16 cellular contexts compared by ENCODE assay signal in genomic region chr15:74610302-74610951, GRCh38. TPM values are rescaled to one million over a fixed set of nuclear protein-coding genes. Genes with fewer than 3 reads are reported as not detected.
A peak's percentile ranks its signal among the peaks of the same experiment; 100 is the strongest.
DNase-seq lines count a peak whose midpoint lies in the region; ATAC-seq, FAIRE-seq and TF ChIP-seq lines count a peak whose summit lies in the region.
"Had no signal": no experiment of that assay in that cellular context is flagged by ENCODE, and none has a peak within 500 bp of the region (broad histone marks: within the 10 kb centered on the region; RNA-seq: fewer than 3 reads in every experiment).

No MANE protein-coding gene starts in this region.

- TF ChIP-seq EP300 in H1 (IDR thresholded peaks at IDR 0.05; ENCODE audit: borderline replicate concordance in 1 of 2, low read depth in 2 of 2, low read length in 2 of 2), result no peak

- no peaks in the 10 kb centered on the region; the same call in 2 of the 3 replicates for H3K4me1 Mint-ChIP-seq in GM23338

- H2BK5ac ChIP-seq in H1 (ENCODE audit: low read depth, low read length) (no peak overlapping the region), mesenchymal stem cell (ENCODE audit: low read depth, low read length, poor library complexity, severe bottlenecking) (no peak overlapping the region)

- H3K27me3 Mint-ChIP-seq in GM23338 (ENCODE audit: insufficient read depth, low read depth, poor library complexity), result peaks cover 16% of the 10 kb centered on the region
- H3K27me3 Mint-ChIP-seq: activated CD8-positive, alpha-beta memory T cell treated with anti-CD3 and anti-CD28 coated beads, Interleukin-2, amount 10 ng/mL, durations not matched to agents 7 days and 5 days had no signal

- no peaks in the 10 kb centered on the region; the same call in 1 of the 2 replicates for H3F3A ChIP-seq in GM23338 (replicated peaks; ENCODE audit: low read depth)

- H4K91ac ChIP-seq in H1 (replicated peaks; ENCODE audit: insufficient read length, low read length) (no peak overlapping the region), mesenchymal stem cell (ENCODE audit: low read length) (no peak overlapping the region)

- no peak overlapping the region for H3K23ac ChIP-seq in H1 (ENCODE audit: insufficient read length)
- H3K23ac ChIP-seq in mesenchymal stem cell (ENCODE audit: low read length in 2 of 2), result no peak overlapping the region

- CTCF ChIA-PET in H1 (lab: Charles Lee; ENCODE audit: partially characterized antibody), result interaction anchor here (1.2 to 37.5 kb wide), 5 partner anchors 9 to 236 kb away, joined by 4 to 1439 read pairs (median 7); partner anchors contain the start of genes CSK and CYP1A2

- H3K4me2 ChIP-seq in GM23338 (no peak overlapping the region), H1 (ENCODE audit: insufficient read depth in 1 of 2, low read depth in 2 of 2, low read length in 2 of 2) (no peak overlapping the region), mesenchymal stem cell (ENCODE audit: low read length, poor library complexity, severe bottlenecking) (no peak overlapping the region)

- FAIRE-seq in H1 (lab: Jason Lieb, UNC), result no peak

- H3K27me3 ChIP-seq in GM23338 (ENCODE audit: insufficient read depth) (peaks cover 13% of the 10 kb centered on the region; the same call in 1 of the 2 replicates), H1 (replicated peaks in 1 of 4; ENCODE audit: control insufficient read depth in 3 of 4, extremely low read depth in 1 of 4, insufficient read depth in 3 of 4, low read length in 3 of 4) (peaks cover 0 to 18% (median 11%) of the 10 kb centered on the region in 4 experiments; a peak in 5 of 7 replicates), mesenchymal stem cell (ENCODE audit: control insufficient read depth in 1 of 2, insufficient read depth in 1 of 2, low read length in 2 of 2) (peaks cover 49 to 57% of the 10 kb centered on the region in 2 experiments)
- H3K27me3 ChIP-seq: adrenal gland, ovary had no signal

- H3K23me2 ChIP-seq in H1 (ENCODE audit: low read depth, low read length), result peaks cover 9% of the 10 kb centered on the region; the same call in 1 of the 2 replicates

- H2AFZ ChIP-seq in GM23338, result no peak overlapping the region
- no peak overlapping the region for H2AFZ ChIP-seq in H1 (ENCODE audit: low read length)
- no peak overlapping the region for H2AFZ ChIP-seq in mesenchymal stem cell (ENCODE audit: low read depth, low read length)

- H4K20me1 ChIP-seq in GM23338 (replicated peaks; ENCODE audit: insufficient read depth) (no peaks in the 10 kb centered on the region; the same call in 1 of the 2 replicates), H1 (replicated peaks in 1 of 2; ENCODE audit: control insufficient read depth in 1 of 2, insufficient read depth in 2 of 2, low read length in 2 of 2) (no peaks in the 10 kb centered on the region)

- H3K27ac ChIP-seq in GM23338 (ENCODE audit: low read depth), result no peak overlapping the region
- H3K27ac ChIP-seq in H1 (ENCODE audit: low read depth, low read length), result no peak overlapping the region
- H3K27ac ChIP-seq in mesenchymal stem cell (ENCODE audit: low read length, poor library complexity, severe bottlenecking), result no peak overlapping the region
- H3K27ac ChIP-seq: adrenal gland, ovary, thoracic aorta had no signal

- H3K4me1 ChIP-seq in GM23338 (ENCODE audit: insufficient read depth) (no peaks in the 10 kb centered on the region), H1 (replicated peaks in 1 of 4; ENCODE audit: control insufficient read depth in 3 of 4, insufficient read depth in 4 of 4, low read length in 3 of 4) (no peaks in the 10 kb centered on the region; a peak in 2 of 7 replicates), mesenchymal stem cell (ENCODE audit: control insufficient read depth, insufficient read depth, low read depth, low read length) (peaks cover 3% of the 10 kb centered on the region)

- no peaks in the 10 kb centered on the region for H3K9me3 Mint-ChIP-seq in GM23338

- H3K18ac ChIP-seq in H1 (ENCODE audit: extremely low read depth, low read length) (no peak overlapping the region; the same call in 1 of the 2 replicates), mesenchymal stem cell (ENCODE audit: low read depth in 1 of 2, low read length in 2 of 2) (no peak overlapping the region)

- H3K79me2 ChIP-seq in GM23338 (replicated peaks; ENCODE audit: insufficient read depth), result no peaks in the 10 kb centered on the region
- H3K79me2 ChIP-seq in H1 (ENCODE audit: control insufficient read depth in 1 of 2, insufficient read depth in 2 of 2, low read length in 2 of 2), result no peaks in the 10 kb centered on the region

- H2AK5ac ChIP-seq in H1 (ENCODE audit: low read depth, low read length) (peak overlapping the region; percentile 28; the same call in 1 of the 2 replicates), mesenchymal stem cell (ENCODE audit: low read length, severe bottlenecking) (no peak overlapping the region)

- no peaks in the 10 kb centered on the region for H3K9me3 ChIP-seq in H1 (ENCODE audit: insufficient read depth in 2 of 2, low read depth in 1 of 2, low read length in 1 of 2)
- H3K9me3 ChIP-seq in mesenchymal stem cell (ENCODE audit: control insufficient read depth, low read length), result no peaks in the 10 kb centered on the region
- H3K9me3 ChIP-seq: adrenal gland, ovary, thoracic aorta had no signal

- H3K56ac ChIP-seq in H1 (replicated peaks; ENCODE audit: insufficient read length, low read depth, low read length), result no peak overlapping the region

- WGBS in H1 (ENCODE audit: extremely low coverage in 1 of 2, insufficient coverage in 1 of 2, insufficient read length in 1 of 2, insufficient replicate concordance in 2 of 2, low coverage in 1 of 2, low lambda C conversion rate in 2 of 2, missing lambda C conversion rate in 1 of 2), 2 experiments, result 89% methylated on average over 7 of the region's 7 CpGs; no CpG with 5 or more reads in 1 of the 2 experiments
- WGBS in mesenchymal stem cell, result 50% methylated on average over 7 of the region's 7 CpGs

- TF ChIP-seq RAD21 in H1 (IDR thresholded peaks at IDR 0.05 in 1 of 2, conservative IDR thresholded peaks at IDR 0.05 in 1 of 2; ENCODE audit: low read depth in 2 of 2, low read length in 2 of 2), result no peak

- ATAC-seq in GM23338, result peak; percentile 2; the same call in 1 of the 3 replicates
- ATAC-seq in GM18861 (IDR thresholded peaks at IDR 0.05; ENCODE audit: unreplicated experiment), result no peak
- ATAC-seq: activated CD4-positive, CD25-positive, alpha-beta regulatory T cell treated with anti-CD3 and anti-CD28 coated beads, Interleukin-2, amount 50 U/mL, for 24 hours; activated CD8-positive, alpha-beta memory T cell treated with anti-CD3 and anti-CD28 coated beads, Interleukin-2, amount 10 ng/mL, durations not matched to agents 7 days and 5 days had no signal

- H4K8ac ChIP-seq in H1 (ENCODE audit: extremely low read depth, insufficient read depth, low read length), result no peak overlapping the region; the same call in 1 of the 2 replicates
- H4K8ac ChIP-seq in mesenchymal stem cell (ENCODE audit: low read length), result peak overlapping the region; percentile 31

- H2BK12ac ChIP-seq in H1 (ENCODE audit: low read depth, low read length), result no peak overlapping the region
- H2BK12ac ChIP-seq in mesenchymal stem cell (ENCODE audit: low read length in 2 of 2), result no peak overlapping the region

- no peak overlapping the region for H3K27ac Mint-ChIP-seq in GM23338
- H3K27ac Mint-ChIP-seq: activated CD8-positive, alpha-beta memory T cell treated with anti-CD3 and anti-CD28 coated beads, Interleukin-2, amount 10 ng/mL, durations not matched to agents 7 days and 5 days had no signal

- no peak for TF ChIP-seq POLR2A in H1 (IDR thresholded peaks at IDR 0.05; ENCODE audit: control extremely low read depth in 1 of 2, low read depth in 2 of 2, low read length in 2 of 2)

- POLR2A ChIA-PET in H1 (lab: Charles Lee; ENCODE audit: partially characterized antibody), result interaction anchor here (0.6 to 10.0 kb wide), 5 partner anchors 9 to 110 kb away, joined by 3 to 122 read pairs (median 6); no protein-coding TSS in a partner anchor

- H3K4me3 Mint-ChIP-seq in GM23338, result no peak overlapping the region
- H3K4me3 Mint-ChIP-seq: activated CD8-positive, alpha-beta memory T cell treated with anti-CD3 and anti-CD28 coated beads, Interleukin-2, amount 10 ng/mL, durations not matched to agents 7 days and 5 days had no signal

- H3K4me3 ChIP-seq in GM23338 (no peak overlapping the region), H1 (ENCODE audit: extremely low read depth in 1 of 4, insufficient read depth in 2 of 4, low read depth in 3 of 4, low read length in 4 of 4) (no peak overlapping the region), mesenchymal stem cell (ENCODE audit: insufficient read depth in 1 of 2, low read depth in 1 of 2, low read length in 2 of 2) (no peak overlapping the region)
- H3K4me3 ChIP-seq: adrenal gland, ovary, thoracic aorta had no signal

- DNase-seq in GM23338 (ENCODE audit: low spot score), result no peak
- peak; percentile 69 for DNase-seq in NCI-H69 (lab: John Stamatoyannopoulos, UW)
- DNase-seq in H1 (ENCODE audit: low read depth in 1 of 2, low spot score in 2 of 2), result no peak
- peak; percentile 46 for DNase-seq in mesenchymal stem cell
- no peak for DNase-seq in islet precursor cell
- DNase-seq in UCSD-AML1 (lab: John Stamatoyannopoulos, UW; ENCODE audit: unreplicated experiment), result no peak
- DNase-seq: activated CD8-positive, alpha-beta memory T cell treated with anti-CD3 and anti-CD28 coated beads, Interleukin-2, amount 10 ng/mL, durations not matched to agents 7 days and 5 days; activated effector memory CD4-positive, alpha-beta T cell treated with Interleukin-2 at 50 U/mL for 16 hours; adrenal gland; central memory CD4-positive, alpha-beta T cell; effector CD4-positive, alpha-beta T cell; NCI-H1105 had no signal

- H2BK15ac ChIP-seq in H1 (ENCODE audit: low read length) (no peak overlapping the region; the same call in 1 of the 2 replicates), mesenchymal stem cell (ENCODE audit: low read depth, poor library complexity, severe bottlenecking) (no peak overlapping the region)

- H3K36me3 Mint-ChIP-seq in GM23338 (ENCODE audit: low read depth), result no peaks in the 10 kb centered on the region
- H3K36me3 Mint-ChIP-seq: activated CD8-positive, alpha-beta memory T cell treated with anti-CD3 and anti-CD28 coated beads, Interleukin-2, amount 10 ng/mL, durations not matched to agents 7 days and 5 days had no signal

- H3K36me3 ChIP-seq in GM23338 (ENCODE audit: insufficient read depth) (no peaks in the 10 kb centered on the region), H1 (ENCODE audit: control insufficient read depth in 2 of 4, insufficient read depth in 4 of 4, low read length in 3 of 4) (no peaks in the 10 kb centered on the region), mesenchymal stem cell (ENCODE audit: control insufficient read depth in 1 of 2, insufficient read depth in 2 of 2, low read depth in 1 of 2, low read length in 2 of 2) (no peaks in the 10 kb centered on the region)
- H3K36me3 ChIP-seq: adrenal gland, ovary, thoracic aorta had no signal

- H3K4ac ChIP-seq in H1 (replicated peaks; ENCODE audit: insufficient read length, low read depth, low read length) (no peak overlapping the region), mesenchymal stem cell (ENCODE audit: low read depth in 1 of 2, low read length in 2 of 2) (no peak overlapping the region)

- TF ChIP-seq CTCF in GM23338 (conservative IDR thresholded peaks at IDR 0.05; ENCODE audit: low read depth in 2 of 2) (no peak), H1 (IDR thresholded peaks at IDR 0.05; ENCODE audit: control extremely low read depth in 1 of 3, insufficient read depth in 1 of 3, low read depth in 1 of 3, low read length in 3 of 3) (no peak)

- 0 out of 7 replicates have a peak overlapping the region, but pooled peaks of 1 of the 4 experiments have one; percentile 2 for H3K9ac ChIP-seq in H1 (replicated peaks in 1 of 4; ENCODE audit: extremely low read depth in 1 of 4, low read depth in 3 of 4, low read length in 3 of 4)
- H3K9ac ChIP-seq in mesenchymal stem cell (ENCODE audit: low read length), result no peak overlapping the region

- H3K14ac ChIP-seq in H1 (ENCODE audit: insufficient read length) (no peak overlapping the region), mesenchymal stem cell (ENCODE audit: low read length in 2 of 2) (no peak overlapping the region)

- no peak overlapping the region for H2BK20ac ChIP-seq in H1 (ENCODE audit: low read length)

- H3K9me2 ChIP-seq in GM23338 (ENCODE audit: insufficient read depth), result no peaks in the 10 kb centered on the region

- H4K5ac ChIP-seq in H1 (ENCODE audit: insufficient read length, low read depth, low read length), result no peak overlapping the region

- H3K79me1 ChIP-seq in H1 (ENCODE audit: low read depth, low read length) (no peaks in the 10 kb centered on the region), mesenchymal stem cell (replicated peaks; ENCODE audit: low read length, poor library complexity, severe bottlenecking) (no peaks in the 10 kb centered on the region)

- H2BK120ac ChIP-seq in H1 (replicated peaks; ENCODE audit: low read depth, low read length) (no peak overlapping the region), mesenchymal stem cell (ENCODE audit: low read depth, low read length) (no peak overlapping the region)

RNA-seq across cellular contexts. Expression of gene CLK3, which starts 5.2 kb away (rescaled TPM):
- 59.1 and 67.7 TPM in 2 replicates for total RNA-seq in GM23338 (2014; rRNA removed; shearing (Covaris generic))
- polyA plus RNA-seq in GM23338 (2016; fragmentation: Nextera tagmentation; extraction: Ambion mirVana) (38.1 and 40.7 TPM in 2 replicates), H1 (2011; rRNA removed) (67.3 and 75.6 TPM in 2 replicates)
- 42.4 and 43.5 TPM in 2 replicates for total RNA-seq in H1 (2021; fragmentation: NEBNext Ultra II Directional; extraction: Animal tissue kit (Norgen Biotek cat#: 25700))
- 75.7 TPM for polyA plus RNA-seq in H1 (2011; cell fraction: cytosol; rRNA removed)
- polyA plus RNA-seq in H1 (2011; cell fraction: nucleus; rRNA removed), result 149 TPM
- polyA plus RNA-seq in H1 (2012, experiment 1 of 2), result 40.8 to 48.1 TPM (median 45.6 TPM) in 4 replicates
- 24.6 TPM for polyA plus RNA-seq in H1 (2012, experiment 2 of 2)
- 37.3 TPM for polyA plus RNA-seq in H1 (2013, experiment 1 of 2)
- polyA plus RNA-seq in H1 (2013, experiment 2 of 2), result 36.4 TPM
- 48.8 and 72.9 TPM in 2 replicates for polyA minus RNA-seq in H1 (2011; rRNA and poly(A)+ RNA removed)
- polyA minus RNA-seq in H1 (2011; cell fraction: cytosol; rRNA and poly(A)+ RNA removed), result 24.0 TPM
- 91.8 TPM for polyA minus RNA-seq in H1 (2011; cell fraction: nucleus; rRNA and poly(A)+ RNA removed)
- polyA plus RNA-seq in mesenchymal stem cell (2013, experiment 1 of 2), result 65.2 TPM
- polyA plus RNA-seq in mesenchymal stem cell (2013, experiment 2 of 2), result 61.1 TPM

Comparison
In these comparisons a context has a peak if more than half of its experiments do, and no peak if none do; other contexts are left out.
1. DNase-seq: peak in NCI-H69 (single experiment) and mesenchymal stem cell (single experiment); none in GM23338 (single experiment), H1 (0 of 2), islet precursor cell (single experiment) and UCSD-AML1 (single experiment).